ENCODE assay signal across 26 cellular contexts in genomic region chr18:22132763-22133162, GRCh38. TPM values are rescaled to one million over a fixed set of nuclear protein-coding genes. Genes with fewer than 3 reads are reported as not detected.
A peak's percentile ranks its signal among the peaks of the same experiment; 100 is the strongest.
DNase-seq lines count a peak whose midpoint lies in the region; ATAC-seq and TF ChIP-seq lines count a peak whose summit lies in the region.
"Had no signal": no experiment of that assay in that cellular context is flagged by ENCODE, and none has a peak within 500 bp of the region (broad histone marks: within the 10 kb centered on the region; RNA-seq: fewer than 3 reads in every experiment).

No MANE protein-coding gene starts in this region.

- H3K9me3 ChIP-seq in SJCRH30 (replicated peaks): no peaks in the 10 kb centered on the region
- H3K9me3 ChIP-seq: BE2C, MG63, Peyer's patch, SK-N-SH had no signal

- H3K27ac ChIP-seq in SJCRH30: no peak overlapping the region
- H3K27ac ChIP-seq: 22Rv1, Peyer's patch had no signal

- ATAC-seq in GM19324 (IDR thresholded peaks at IDR 0.05; ENCODE audit: low FRiP score, unreplicated experiment): peak; percentile 61
- peak; percentile 63 for ATAC-seq in HG03432 (IDR thresholded peaks at IDR 0.05; ENCODE audit: unreplicated experiment)
- ATAC-seq: HCT116, K562 had no signal

- H3K4me1 ChIP-seq in SJCRH30: no peaks in the 10 kb centered on the region
- H3K4me1 ChIP-seq: BE2C, Peyer's patch had no signal

- H3K36me3 Mint-ChIP-seq in osteocyte (ENCODE audit: unreplicated experiment): no peaks in the 10 kb centered on the region
- H3K36me3 Mint-ChIP-seq: CD14-positive monocyte had no signal

- H3K4me3 Mint-ChIP-seq in osteocyte (ENCODE audit: unreplicated experiment): no peak overlapping the region
- H3K4me3 Mint-ChIP-seq: CD14-positive monocyte; T-helper 1 cell treated with Interleukin-12 subunit alpha and Interleukin-12 subunit beta and Interleukin-4 antibody, amounts not matched to agents 30 μg/mL and 1 μg/mL, for 36 hours had no signal

- H3K36me3 ChIP-seq in SJCRH30: no peaks in the 10 kb centered on the region
- H3K36me3 ChIP-seq: BE2C, MG63, Peyer's patch had no signal

- H3K27ac Mint-ChIP-seq in osteocyte (ENCODE audit: unreplicated experiment): no peak overlapping the region
- H3K27ac Mint-ChIP-seq: CD14-positive monocyte; T-helper 1 cell treated with Interleukin-12 subunit alpha and Interleukin-12 subunit beta and Interleukin-4 antibody, amounts not matched to agents 30 μg/mL and 1 μg/mL, for 36 hours had no signal

- H3K9me3 Mint-ChIP-seq in osteocyte (ENCODE audit: unreplicated experiment): no peaks in the 10 kb centered on the region

- no peaks in the 10 kb centered on the region for H3K27me3 ChIP-seq in SJCRH30
- H3K27me3 ChIP-seq: BE2C, MG63, Peyer's patch had no signal

- TF ChIP-seq CTCF in GM12865 (IDR thresholded peaks at IDR 0.05; ENCODE audit: insufficient read depth, low read depth, low read length, missing control alignments) (no peak), osteocyte (IDR thresholded peaks at IDR 0.05) (no peak)

- H3K27me3 Mint-ChIP-seq in osteocyte (ENCODE audit: unreplicated experiment): peaks cover 21% of the 10 kb centered on the region

- no peaks in the 10 kb centered on the region for H3K4me1 Mint-ChIP-seq in osteocyte (ENCODE audit: unreplicated experiment)
- H3K4me1 Mint-ChIP-seq: CD14-positive monocyte had no signal

- no peak overlapping the region for H3K4me3 ChIP-seq in GM12865 (ENCODE audit: low read depth, low read length)
- H3K4me3 ChIP-seq in SJCRH30: no peak overlapping the region
- H3K4me3 ChIP-seq: K562, MG63, Peyer's patch had no signal

- DNase-seq in GM12865 (ENCODE audit: low read depth): peak; percentile 60
- DNase-seq in osteocyte (ENCODE audit: extremely low spot score, unreplicated experiment): peak; percentile 42
- no peak for DNase-seq in MV-4-11 (lab: John Stamatoyannopoulos, UW)
- DNase-seq in SJCRH30: no peak
- no peak for DNase-seq in NCI-H187 (lab: John Stamatoyannopoulos, UW)
- DNase-seq: ACHN, BE2C, Calu3, MG63, NCI-H1417, NCI-H1694, NCI-H2081, NCI-H2227 treated with DMSO at 0.1 percent for 48 hours, NCI-H69, OCI-M1, Peyer's patch, SIG-M5, SK-N-SH, SW 1271 had no signal

RNA-seq across cellular contexts. Expression of gene GATA6, which starts 36.6 kb away (rescaled TPM):
- 1.9 and 2.4 TPM in 2 replicates for total RNA-seq in osteocyte
- 0.69 and 1.1 TPM in 2 replicates for total RNA-seq in SJCRH30 (2014; rRNA removed; shearing (Covaris generic))

Comparison
In these comparisons a context has a peak if more than half of its experiments do, and no peak if none do; other contexts are left out.
1. DNase-seq: peak in GM12865 (single experiment) and osteocyte (single experiment); none in MV-4-11 (single experiment), SJCRH30 (0 of 2) and NCI-H187 (0 of 2).